9 cellular contexts compared by ENCODE assay signal in genomic region chr5:139342423-139342723, GRCh38. TPM values are rescaled to one million over a fixed set of nuclear protein-coding genes. Genes with fewer than 3 reads are reported as not detected.
DNase-seq lines count a peak whose midpoint lies in the region; ATAC-seq, FAIRE-seq and TF ChIP-seq lines count a peak whose summit lies in the region.
"Had no signal": no experiment of that assay in that cellular context is flagged by ENCODE, and none has a peak within 500 bp of the region (broad histone marks: within the 10 kb centered on the region; RNA-seq: fewer than 3 reads in every experiment).

No MANE protein-coding gene starts in this region.

- no peak for TF ChIP-seq POLR2A in gastrocnemius medialis (IDR thresholded peaks at IDR 0.05)

- FAIRE-seq in RCC 7860 (lab: Jason Lieb, UNC) = no peak

- TF ChIP-seq CTCF in C4-2B (conservative IDR thresholded peaks at IDR 0.05) (no peak), epithelial cell of proximal tubule (conservative IDR thresholded peaks at IDR 0.05; ENCODE audit: low read depth, low read length) (no peak), gastrocnemius medialis (IDR thresholded peaks at IDR 0.05 in 4 of 5, conservative IDR thresholded peaks at IDR 0.05 in 1 of 5) (no peak)

- ATAC-seq in GM21576 (IDR thresholded peaks at IDR 0.05; ENCODE audit: unreplicated experiment) (peak; percentile 31), gastrocnemius medialis (no peak)

- no peak for DNase-seq in SJSA1 (ENCODE audit: low read depth in 1 of 2, low spot score in 2 of 2)
- no peak for DNase-seq in epithelial cell of proximal tubule (ENCODE audit: low read depth)
- no peak for DNase-seq in gastrocnemius medialis
- no peak for DNase-seq in RCC 7860 (ENCODE audit: low spot score)
- DNase-seq in NCI-H2196 (lab: John Stamatoyannopoulos, UW; ENCODE audit: unreplicated experiment) = no peak
- DNase-seq in H4 (ENCODE audit: low spot score) = no peak

- H3K9me3 ChIP-seq in SJSA1 (replicated peaks) (no peaks in the 10 kb centered on the region), gastrocnemius medialis (no peaks in the 10 kb centered on the region)

- no peaks in the 10 kb centered on the region for H3K27me3 ChIP-seq in SJSA1 (replicated peaks)
- H3K27me3 ChIP-seq in gastrocnemius medialis = no peaks in the 10 kb centered on the region

- H3K36me3 ChIP-seq in SJSA1 (peaks cover 16% of the 10 kb centered on the region), gastrocnemius medialis (no peaks in the 10 kb centered on the region)

- in situ Hi-C loops in gastrocnemius medialis (cut with MboI; ENCODE audit: low sequenced_read_pairs in 4 of 4) = loop anchor here in 1 of 4 donors (10.0 kb wide), 1 partner anchor 48 kb away; the partner anchor contains the start of gene MATR3

- intact Hi-C loops in gastrocnemius medialis (cut with DNase I; ENCODE audit: low total_unique reads) = loop anchor here (2.0 kb wide), 2 partner anchors 30 to 52 kb away; partner anchors contain the start of gene PROB1

- H3K27ac ChIP-seq in C4-2B (peak overlapping the region; percentile 94), SJSA1 (peak overlapping the region; percentile 94), gastrocnemius medialis (peak overlapping the region; percentile 96 to 100 (median 98))

- H3K4me1 ChIP-seq in SJSA1 (replicated peaks) (peaks cover 13% of the 10 kb centered on the region), gastrocnemius medialis (peaks cover 21 to 37% of the 10 kb centered on the region in 2 donors)

- H3K4me3 ChIP-seq in SJSA1 = peak overlapping the region; percentile 77
- H3K4me3 ChIP-seq in epithelial cell of proximal tubule (ENCODE audit: low read depth, low read length) = peak overlapping the region; percentile 86
- peak overlapping the region; percentile 89 to 98 (median 92) for H3K4me3 ChIP-seq in gastrocnemius medialis

RNA-seq across cellular contexts. Expression of gene PAIP2, which starts 0.7 kb away (rescaled TPM):
- total RNA-seq in SJSA1 (2014; rRNA removed; shearing (Covaris generic)) = 107 and 119 TPM in 2 replicates
- 54.0 and 77.6 TPM in 2 replicates for total RNA-seq in epithelial cell of proximal tubule
- 100 to 1,000 TPM; 111 to 148 (median 126) TPM for total RNA-seq in gastrocnemius medialis
- 66.1 and 71.8 TPM in 2 replicates for total RNA-seq in H4 (2014; rRNA removed; shearing (Covaris generic))

RNA-seq across cellular contexts. Expression of gene SLC23A1, which starts 40.7 kb away (rescaled TPM):
- total RNA-seq in SJSA1 (2014; rRNA removed; shearing (Covaris generic)) = not detected in 2 replicates
- total RNA-seq in epithelial cell of proximal tubule = 0.07 TPM in 1 of 2 replicates, not detected in the other
- not detected for total RNA-seq in gastrocnemius medialis
- not detected in 2 replicates for total RNA-seq in H4 (2014; rRNA removed; shearing (Covaris generic))
- total RNA-seq: HT1080 had no signal

RNA-seq across cellular contexts. Expression of gene MZB1, which starts 47.3 kb away (rescaled TPM):
- total RNA-seq in SJSA1 (2014; rRNA removed; shearing (Covaris generic)) = not detected in 2 replicates
- total RNA-seq in epithelial cell of proximal tubule = not detected in 2 replicates
- under 1 TPM in 1 of 4 donors, not detected in 3; 0.46 TPM for total RNA-seq in gastrocnemius medialis
- total RNA-seq in H4 (2014; rRNA removed; shearing (Covaris generic)) = not detected in 2 replicates
- total RNA-seq: HT1080 had no signal

RNA-seq across cellular contexts. Expression of gene MATR3, which starts 48.8 kb away (rescaled TPM):
- total RNA-seq in SJSA1 (2014; rRNA removed; shearing (Covaris generic)) = 452 and 470 TPM in 2 replicates
- 175 and 183 TPM in 2 replicates for total RNA-seq in epithelial cell of proximal tubule
- 100 to 1,000 TPM; 115 to 188 (median 156) TPM for total RNA-seq in gastrocnemius medialis
- 241 and 248 TPM in 2 replicates for total RNA-seq in H4 (2014; rRNA removed; shearing (Covaris generic))

RNA-seq across cellular contexts. Expression of gene PROB1, which starts 52.5 kb away (rescaled TPM):
- total RNA-seq in SJSA1 (2014; rRNA removed; shearing (Covaris generic)) = 0.25 and 0.58 TPM in 2 replicates
- 2.7 and 3.1 TPM in 2 replicates for total RNA-seq in epithelial cell of proximal tubule
- total RNA-seq in gastrocnemius medialis = 10 to 100 TPM; 26.8 to 81.4 (median 52.9) TPM
- total RNA-seq in H4 (2014; rRNA removed; shearing (Covaris generic)) = not detected in 2 replicates
